Comparison of ENCODE assay signal across 1 cellular context in the genomic region with DNA sequence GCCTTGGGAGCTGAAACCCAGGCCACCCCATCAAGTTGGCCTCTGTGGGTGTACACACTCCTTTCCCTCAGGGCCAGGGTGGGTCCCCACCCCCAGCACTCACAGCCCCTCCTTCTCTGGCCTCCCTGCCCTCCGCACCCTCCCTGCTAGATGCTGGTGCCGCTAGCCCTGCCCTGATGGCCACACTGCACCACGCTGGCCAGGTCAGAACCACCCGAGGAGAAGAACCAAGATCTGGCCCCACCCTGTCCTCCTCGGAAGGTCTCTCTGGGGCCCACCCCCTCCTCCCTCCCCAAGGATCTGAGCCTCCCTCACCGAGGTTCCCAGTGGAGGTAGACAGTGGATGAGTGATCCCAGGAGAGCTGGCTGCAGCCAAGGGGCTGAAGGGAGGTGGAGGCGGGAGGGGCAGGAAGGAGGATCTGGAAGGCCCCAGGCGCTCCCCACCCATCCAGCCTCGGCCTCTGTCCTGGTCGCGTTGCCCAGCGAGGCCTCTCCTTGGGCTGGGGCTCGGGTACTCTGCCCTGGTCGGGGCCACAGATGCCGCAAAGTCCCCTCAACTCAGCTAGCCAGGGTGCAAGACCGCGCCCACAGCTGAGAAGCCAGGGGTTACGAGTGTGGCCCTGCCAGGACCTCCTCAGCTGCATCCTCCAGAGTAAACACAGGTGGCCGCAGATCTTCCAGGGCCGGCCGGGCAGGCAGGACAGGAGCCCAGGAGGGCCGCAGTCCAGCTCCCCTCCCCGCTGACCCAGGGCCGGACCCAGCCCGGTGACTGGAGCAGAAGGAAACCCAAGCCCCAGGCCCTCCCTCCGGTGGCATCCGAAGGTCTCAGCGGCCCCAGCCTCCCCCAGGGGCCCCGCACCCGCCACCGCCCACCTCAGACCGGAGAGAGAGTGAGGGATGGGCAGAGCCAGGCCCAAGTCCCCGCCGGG.
TF ChIP-seq lines count a peak whose summit lies in the region.

No MANE protein-coding gene starts in this region.

TF ChIP-seq in HepG2, 621 proteins besides CTCF, POLR2A, EP300 and RAD21 (continues in another document):
- TF ChIP-seq ZNF317 (CRISPR knock-in tag; IDR thresholded peaks at IDR 0.05) (no peak), ZNF589 (CRISPR knock-in tag; conservative IDR thresholded peaks at IDR 0.05) (no peak), ATF6 (CRISPR knock-in tag; conservative IDR thresholded peaks at IDR 0.05) (no peak), DZIP1 (CRISPR knock-in tag; IDR thresholded peaks at IDR 0.05) (no peak), ARHGAP35 (CRISPR knock-in tag; IDR thresholded peaks at IDR 0.05; ENCODE audit: borderline replicate concordance) (no peak), ZNF576 (CRISPR knock-in tag; IDR thresholded peaks at IDR 0.05) (no peak), HMG20A (CRISPR knock-in tag; IDR thresholded peaks at IDR 0.05; ENCODE audit: borderline replicate concordance) (no peak), ZBTB1 (CRISPR knock-in tag; IDR thresholded peaks at IDR 0.05; ENCODE audit: borderline replicate concordance) (no peak), HES4 (CRISPR knock-in tag; IDR thresholded peaks at IDR 0.05; ENCODE audit: borderline replicate concordance) (no peak), NR2F2 (IDR thresholded peaks at IDR 0.05; ENCODE audit: borderline replicate concordance, low read depth) (no peak), ZNF510 (CRISPR knock-in tag; IDR thresholded peaks at IDR 0.05; ENCODE audit: low read depth) (no peak), KMT2A (CRISPR knock-in tag; IDR thresholded peaks at IDR 0.05) (no peak), DNMT1 (CRISPR knock-in tag; IDR thresholded peaks at IDR 0.05) (no peak), ZNF329 (CRISPR knock-in tag; IDR thresholded peaks at IDR 0.05; ENCODE audit: low read depth) (no peak), SMARCE1 (IDR thresholded peaks at IDR 0.05; ENCODE audit: borderline replicate concordance) (no peak), ZNF562 (CRISPR knock-in tag; IDR thresholded peaks at IDR 0.05; ENCODE audit: borderline replicate concordance) (no peak), ZNF788 (CRISPR knock-in tag; IDR thresholded peaks at IDR 0.05; ENCODE audit: borderline replicate concordance) (no peak), ZNF138 (CRISPR knock-in tag; IDR thresholded peaks at IDR 0.05; ENCODE audit: low read depth) (no peak), MEIS2 (CRISPR knock-in tag; IDR thresholded peaks at IDR 0.05) (0 out of 2 replicates have a peak, but pooled peaks have one; percentile 20), SNAPC5 (CRISPR knock-in tag; IDR thresholded peaks at IDR 0.05; ENCODE audit: borderline replicate concordance) (no peak), KLF15 (CRISPR knock-in tag; IDR thresholded peaks at IDR 0.05; ENCODE audit: borderline replicate concordance) (0 out of 2 replicates have a peak, but pooled peaks have one; percentile 17), TAF1 (CRISPR knock-in tag; IDR thresholded peaks at IDR 0.05) (0 out of 2 replicates have a peak, but pooled peaks have one; percentile 17), TMF1 (CRISPR knock-in tag; IDR thresholded peaks at IDR 0.05; ENCODE audit: low read depth) (0 out of 2 replicates have a peak, but pooled peaks have one; percentile 11), ZBTB20 (CRISPR knock-in tag; IDR thresholded peaks at IDR 0.05; ENCODE audit: borderline replicate concordance, low read depth) (no peak), NFAT5 (CRISPR knock-in tag; IDR thresholded peaks at IDR 0.05) (no peak), SOX6 (IDR thresholded peaks at IDR 0.05) (no peak), SOX6 (CRISPR knock-in tag; IDR thresholded peaks at IDR 0.05) (no peak), DMAP1 (CRISPR knock-in tag; IDR thresholded peaks at IDR 0.05) (no peak), ZNF792 (CRISPR knock-in tag; IDR thresholded peaks at IDR 0.05) (no peak), ZNF558 (CRISPR knock-in tag; IDR thresholded peaks at IDR 0.05; ENCODE audit: borderline replicate concordance) (no peak), PHF8 (CRISPR knock-in tag; IDR thresholded peaks at IDR 0.05) (no peak), MIER2 (CRISPR knock-in tag; IDR thresholded peaks at IDR 0.05) (no peak), REXO4 (CRISPR knock-in tag; IDR thresholded peaks at IDR 0.05; ENCODE audit: borderline replicate concordance) (no peak)
- TF ChIP-seq, protein P1, sequence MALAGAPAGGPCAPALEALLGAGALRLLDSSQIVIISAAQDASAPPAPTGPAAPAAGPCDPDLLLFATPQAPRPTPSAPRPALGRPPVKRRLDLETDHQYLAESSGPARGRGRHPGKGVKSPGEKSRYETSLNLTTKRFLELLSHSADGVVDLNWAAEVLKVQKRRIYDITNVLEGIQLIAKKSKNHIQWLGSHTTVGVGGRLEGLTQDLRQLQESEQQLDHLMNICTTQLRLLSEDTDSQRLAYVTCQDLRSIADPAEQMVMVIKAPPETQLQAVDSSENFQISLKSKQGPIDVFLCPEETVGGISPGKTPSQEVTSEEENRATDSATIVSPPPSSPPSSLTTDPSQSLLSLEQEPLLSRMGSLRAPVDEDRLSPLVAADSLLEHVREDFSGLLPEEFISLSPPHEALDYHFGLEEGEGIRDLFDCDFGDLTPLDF (CRISPR knock-in tag; IDR thresholded peaks at IDR 0.05): no peak
- TF ChIP-seq, protein P2, sequence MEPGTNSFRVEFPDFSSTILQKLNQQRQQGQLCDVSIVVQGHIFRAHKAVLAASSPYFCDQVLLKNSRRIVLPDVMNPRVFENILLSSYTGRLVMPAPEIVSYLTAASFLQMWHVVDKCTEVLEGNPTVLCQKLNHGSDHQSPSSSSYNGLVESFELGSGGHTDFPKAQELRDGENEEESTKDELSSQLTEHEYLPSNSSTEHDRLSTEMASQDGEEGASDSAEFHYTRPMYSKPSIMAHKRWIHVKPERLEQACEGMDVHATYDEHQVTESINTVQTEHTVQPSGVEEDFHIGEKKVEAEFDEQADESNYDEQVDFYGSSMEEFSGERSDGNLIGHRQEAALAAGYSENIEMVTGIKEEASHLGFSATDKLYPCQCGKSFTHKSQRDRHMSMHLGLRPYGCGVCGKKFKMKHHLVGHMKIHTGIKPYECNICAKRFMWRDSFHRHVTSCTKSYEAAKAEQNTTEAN (CRISPR knock-in tag; conservative IDR thresholded peaks at IDR 0.05): no peak
- TF ChIP-seq, protein P3, sequence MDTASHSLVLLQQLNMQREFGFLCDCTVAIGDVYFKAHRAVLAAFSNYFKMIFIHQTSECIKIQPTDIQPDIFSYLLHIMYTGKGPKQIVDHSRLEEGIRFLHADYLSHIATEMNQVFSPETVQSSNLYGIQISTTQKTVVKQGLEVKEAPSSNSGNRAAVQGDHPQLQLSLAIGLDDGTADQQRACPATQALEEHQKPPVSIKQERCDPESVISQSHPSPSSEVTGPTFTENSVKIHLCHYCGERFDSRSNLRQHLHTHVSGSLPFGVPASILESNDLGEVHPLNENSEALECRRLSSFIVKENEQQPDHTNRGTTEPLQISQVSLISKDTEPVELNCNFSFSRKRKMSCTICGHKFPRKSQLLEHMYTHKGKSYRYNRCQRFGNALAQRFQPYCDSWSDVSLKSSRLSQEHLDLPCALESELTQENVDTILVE (CRISPR knock-in tag; IDR thresholded peaks at IDR 0.05): no peak
- TF ChIP-seq, protein P4, sequence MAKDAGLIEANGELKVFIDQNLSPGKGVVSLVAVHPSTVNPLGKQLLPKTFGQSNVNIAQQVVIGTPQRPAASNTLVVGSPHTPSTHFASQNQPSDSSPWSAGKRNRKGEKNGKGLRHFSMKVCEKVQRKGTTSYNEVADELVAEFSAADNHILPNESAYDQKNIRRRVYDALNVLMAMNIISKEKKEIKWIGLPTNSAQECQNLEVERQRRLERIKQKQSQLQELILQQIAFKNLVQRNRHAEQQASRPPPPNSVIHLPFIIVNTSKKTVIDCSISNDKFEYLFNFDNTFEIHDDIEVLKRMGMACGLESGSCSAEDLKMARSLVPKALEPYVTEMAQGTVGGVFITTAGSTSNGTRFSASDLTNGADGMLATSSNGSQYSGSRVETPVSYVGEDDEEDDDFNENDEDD (CRISPR knock-in tag; IDR thresholded peaks at IDR 0.05; ENCODE audit: borderline replicate concordance): no peak
- TF ChIP-seq, protein P5, sequence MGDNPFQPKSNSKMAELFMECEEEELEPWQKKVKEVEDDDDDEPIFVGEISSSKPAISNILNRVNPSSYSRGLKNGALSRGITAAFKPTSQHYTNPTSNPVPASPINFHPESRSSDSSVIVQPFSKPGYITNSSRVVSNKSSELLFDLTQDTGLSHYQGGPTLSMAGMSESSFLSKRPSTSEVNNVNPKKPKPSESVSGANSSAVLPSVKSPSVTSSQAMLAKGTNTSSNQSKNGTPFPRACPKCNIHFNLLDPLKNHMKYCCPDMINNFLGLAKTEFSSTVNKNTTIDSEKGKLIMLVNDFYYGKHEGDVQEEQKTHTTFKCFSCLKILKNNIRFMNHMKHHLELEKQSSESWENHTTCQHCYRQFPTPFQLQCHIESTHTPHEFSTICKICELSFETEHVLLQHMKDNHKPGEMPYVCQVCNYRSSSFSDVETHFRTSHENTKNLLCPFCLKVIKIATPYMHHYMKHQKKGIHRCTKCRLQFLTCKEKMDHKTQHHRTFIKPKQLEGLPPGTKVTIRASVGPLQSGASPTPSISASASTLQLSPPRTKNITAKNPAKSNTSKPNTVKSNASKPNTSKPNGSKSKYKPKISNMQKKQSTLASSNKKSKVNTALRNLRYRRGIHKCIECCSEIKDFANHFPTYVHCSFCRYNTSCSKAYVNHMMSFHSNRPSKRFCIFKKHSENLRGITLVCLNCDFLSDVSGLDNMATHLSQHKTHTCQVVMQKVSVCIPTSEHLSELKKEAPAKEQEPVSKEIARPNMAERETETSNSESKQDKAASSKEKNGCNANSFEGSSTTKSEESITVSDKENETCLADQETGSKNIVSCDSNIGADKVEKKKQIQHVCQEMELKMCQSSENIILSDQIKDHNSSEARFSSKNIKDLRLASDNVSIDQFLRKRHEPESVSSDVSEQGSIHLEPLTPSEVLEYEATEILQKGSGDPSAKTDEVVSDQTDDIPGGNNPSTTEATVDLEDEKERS (CRISPR knock-in tag; IDR thresholded peaks at IDR 0.05): no peak
